Comparison of ENCODE assay signal across 8 cellular contexts in genomic region chr6:26045046-26045938, GRCh38. TPM values are rescaled to one million over a fixed set of nuclear protein-coding genes. Genes with fewer than 3 reads are reported as not detected.
DNase-seq lines count a peak whose midpoint lies in the region; ATAC-seq and TF ChIP-seq lines count a peak whose summit lies in the region.

No MANE protein-coding gene starts in this region.

- no peaks in the 10 kb centered on the region for H3K36me3 Mint-ChIP-seq in activated T-helper 2 cell treated with anti-CD3 and anti-CD28 coated beads, Interferon-gamma antibody, Interleukin-2, Interleukin-4, amounts not matched to agents 10 μg/mL and 5 μg/mL and 100 μg/mL, durations not matched to agents 14 hours and 24 hours and 36 hours (ENCODE audit: low read depth)

- no peaks in the 10 kb centered on the region for H3K27me3 ChIP-seq in neuronal stem cell (ENCODE audit: control insufficient read depth in 3 of 3, insufficient read depth in 3 of 3, low read depth in 1 of 3, low read length in 3 of 3)

- no peak overlapping the region for H2AK5ac ChIP-seq in neuronal stem cell (ENCODE audit: low read depth, low read length)

- WGBS in neuronal stem cell (ENCODE audit: extremely low coverage in 2 of 2, insufficient read length in 2 of 2, insufficient replicate concordance in 1 of 2), 2 donors, result no CpG with 5 or more reads among the region's 48 CpGs

- H3K23ac ChIP-seq in neuronal stem cell (ENCODE audit: low read depth, low read length, poor library complexity), result no peak overlapping the region

- H4K20me1 ChIP-seq in OCI-LY7 (ENCODE audit: insufficient read depth, low read length), result no peaks in the 10 kb centered on the region

- no peaks in the 10 kb centered on the region for H3K9me2 ChIP-seq in OCI-LY7 (ENCODE audit: insufficient read depth, low read length)

- H3K14ac ChIP-seq in neuronal stem cell (ENCODE audit: low read length), result no peak overlapping the region

- peak; percentile 81 for DNase-seq in AG09309 (ENCODE audit: low read depth)
- DNase-seq in OCI-LY7 (ENCODE audit: low spot score), result peak; percentile 97
- peak; percentile 81 for DNase-seq in activated T-helper 2 cell treated with anti-CD3 and anti-CD28 coated beads, Interferon-gamma antibody, Interleukin-2, Interleukin-4, amounts not matched to agents 10 μg/mL and 5 μg/mL and 100 μg/mL, durations not matched to agents 14 hours and 24 hours and 36 hours (ENCODE audit: low spot score)
- DNase-seq in fibroblast of peridontal ligament (ENCODE audit: extremely low read depth), result peak; percentile 96
- DNase-seq in neuronal stem cell (ENCODE audit: low spot score), result peak; percentile 80
- DNase-seq in ureter (ENCODE audit: low spot score), result peak; percentile 91

- intact Hi-C loops in OCI-LY7 (cut with micrococcal nuclease; ENCODE audit: unreplicated experiment), result loop anchor here (5.0 kb wide), 1 partner anchor 1847 kb away; a partner anchor contains a TSS
- intact Hi-C loops in activated T-helper 2 cell treated with anti-CD3 and anti-CD28 coated beads, Interferon-gamma antibody, Interleukin-2, Interleukin-4, amounts not matched to agents 10 μg/mL and 5 μg/mL and 100 μg/mL, durations not matched to agents 14 hours and 24 hours and 36 hours (cut with micrococcal nuclease), result loop anchor here (1.0 kb wide), 1 partner anchor 10 kb away; no protein-coding TSS in a partner anchor

- peak overlapping the region; percentile 90 for H2BK5ac ChIP-seq in neuronal stem cell (ENCODE audit: low read length)

- H3K27ac ChIP-seq in OCI-LY7 (ENCODE audit: low read depth, low read length, poor library complexity, severe bottlenecking) (peak overlapping the region; percentile 99), neuronal stem cell (replicated peaks; ENCODE audit: low read length) (peak overlapping the region; percentile 73)

- peaks cover 39% of the 10 kb centered on the region for H3K4me1 Mint-ChIP-seq in activated T-helper 2 cell treated with anti-CD3 and anti-CD28 coated beads, Interferon-gamma antibody, Interleukin-2, Interleukin-4, amounts not matched to agents 10 μg/mL and 5 μg/mL and 100 μg/mL, durations not matched to agents 14 hours and 24 hours and 36 hours (ENCODE audit: low read depth)

- peak overlapping the region; percentile 42 for H3K18ac ChIP-seq in neuronal stem cell (ENCODE audit: low read length)

- H3K79me2 ChIP-seq in OCI-LY7 (ENCODE audit: insufficient read depth, low read depth, low read length), result no peaks in the 10 kb centered on the region

- H2BK12ac ChIP-seq in neuronal stem cell (ENCODE audit: low read length), result no peak overlapping the region

- H3K36me3 ChIP-seq in OCI-LY7 (ENCODE audit: insufficient read depth, low read length) (no peaks in the 10 kb centered on the region), neuronal stem cell (replicated peaks in 1 of 2; ENCODE audit: control insufficient read depth in 2 of 2, insufficient read depth in 2 of 2, low read length in 2 of 2) (no peaks in the 10 kb centered on the region)

- H2AFZ ChIP-seq in OCI-LY7 (ENCODE audit: low read length) (no peak overlapping the region), neuronal stem cell (ENCODE audit: low read length) (no peak overlapping the region)

- peak overlapping the region; percentile 52 for H3K4me3 ChIP-seq in AG09309 (ENCODE audit: control insufficient read depth, low read depth, low read length)
- H3K4me3 ChIP-seq in OCI-LY7 (ENCODE audit: low read depth, low read length, poor library complexity, severe bottlenecking), result peak overlapping the region; percentile 67
- H3K4me3 ChIP-seq in neuronal stem cell (ENCODE audit: low read length in 2 of 2), result peak overlapping the region; percentile 41 to 88

- POLR2A ChIA-PET in OCI-LY7 (lab: Charles Lee), result interaction anchor here (0.6 to 16.1 kb wide), 35 partner anchors 8 to 1848 kb away, joined by 3 to 793 read pairs (median 5); a partner anchor contains a TSS

- no peak overlapping the region for H4K8ac ChIP-seq in neuronal stem cell (ENCODE audit: low read depth, low read length)

- H3K9ac ChIP-seq in neuronal stem cell (ENCODE audit: low read depth, low read length, poor library complexity), result peak overlapping the region; percentile 26

- ATAC-seq in GM19023 (IDR thresholded peaks at IDR 0.05; ENCODE audit: unreplicated experiment) (peak; percentile 54), HG03280 (IDR thresholded peaks at IDR 0.05; ENCODE audit: unreplicated experiment) (peak; percentile 48)

- TSS peak; percentile 99 for BruUV-seq in OCI-LY7 (replicated peaks; lab: Mats Ljungman, UMichigan)

- H3K4me2 ChIP-seq in OCI-LY7 (ENCODE audit: low read length) (peak overlapping the region; percentile 85), neuronal stem cell (ENCODE audit: insufficient read depth, low read length, poor library complexity, severe bottlenecking) (peak overlapping the region; percentile 48)

- no peak overlapping the region for H3K4ac ChIP-seq in neuronal stem cell (ENCODE audit: low read length)

- no peaks in the 10 kb centered on the region for H3K9me3 Mint-ChIP-seq in activated T-helper 2 cell treated with anti-CD3 and anti-CD28 coated beads, Interferon-gamma antibody, Interleukin-2, Interleukin-4, amounts not matched to agents 10 μg/mL and 5 μg/mL and 100 μg/mL, durations not matched to agents 14 hours and 24 hours and 36 hours

- no peaks in the 10 kb centered on the region for H3K79me1 ChIP-seq in neuronal stem cell (ENCODE audit: low read depth, low read length)

- no peaks in the 10 kb centered on the region for H3K27me3 Mint-ChIP-seq in activated T-helper 2 cell treated with anti-CD3 and anti-CD28 coated beads, Interferon-gamma antibody, Interleukin-2, Interleukin-4, amounts not matched to agents 10 μg/mL and 5 μg/mL and 100 μg/mL, durations not matched to agents 14 hours and 24 hours and 36 hours (ENCODE audit: low read depth)

- peaks cover 66% of the 10 kb centered on the region for H3K4me1 ChIP-seq in OCI-LY7 (ENCODE audit: insufficient read depth, low read length, poor library complexity, severe bottlenecking)
- H3K4me1 ChIP-seq in neuronal stem cell (ENCODE audit: control insufficient read depth in 2 of 2, insufficient read depth in 1 of 2, low read depth in 1 of 2, low read length in 2 of 2), result peaks cover 0 to 3% of the 10 kb centered on the region in 2 donors

- no peak overlapping the region for H2BK120ac ChIP-seq in neuronal stem cell (ENCODE audit: low read depth, low read length)

- no peaks in the 10 kb centered on the region for H3K9me3 ChIP-seq in OCI-LY7 (ENCODE audit: low read length)
- peaks cover 0 to 7% of the 10 kb centered on the region in 2 donors for H3K9me3 ChIP-seq in neuronal stem cell (replicated peaks in 1 of 2; ENCODE audit: control insufficient read depth in 2 of 2, insufficient read depth in 1 of 2, low read depth in 1 of 2, low read length in 2 of 2)

- peak overlapping the region; percentile 99 for H3K27ac Mint-ChIP-seq in activated T-helper 2 cell treated with anti-CD3 and anti-CD28 coated beads, Interferon-gamma antibody, Interleukin-2, Interleukin-4, amounts not matched to agents 10 μg/mL and 5 μg/mL and 100 μg/mL, durations not matched to agents 14 hours and 24 hours and 36 hours

- H4K91ac ChIP-seq in neuronal stem cell (ENCODE audit: low read depth, low read length, poor library complexity), result no peak overlapping the region

- no peak for TF ChIP-seq CTCF in AG09309 (IDR thresholded peaks at IDR 0.05; ENCODE audit: control insufficient read depth, insufficient read depth, low read depth, low read length, missing control alignments)
- peak; percentile 54 for TF ChIP-seq CTCF in OCI-LY7 (conservative IDR thresholded peaks at IDR 0.05; ENCODE audit: low read length)

- CTCF ChIA-PET in OCI-LY7 (lab: Charles Lee; ENCODE audit: unreplicated experiment), result interaction anchor here (0.6 kb wide), 1 partner anchor 112 kb away, joined by 3 read pairs; no protein-coding TSS in a partner anchor

- peak overlapping the region; percentile 81 for H3K4me3 Mint-ChIP-seq in activated T-helper 2 cell treated with anti-CD3 and anti-CD28 coated beads, Interferon-gamma antibody, Interleukin-2, Interleukin-4, amounts not matched to agents 10 μg/mL and 5 μg/mL and 100 μg/mL, durations not matched to agents 14 hours and 24 hours and 36 hours (ENCODE audit: low read depth)

- no peak overlapping the region for H2BK15ac ChIP-seq in neuronal stem cell (ENCODE audit: low read length)

RNA-seq across cellular contexts. Expression of gene HFE, which starts 41.9 kb away (rescaled TPM):
- total RNA-seq in OCI-LY7 (2014; rRNA removed; shearing (Covaris generic)), result 0.18 and 0.69 TPM in 2 replicates
- total RNA-seq in OCI-LY7 (2022), result 0.57 and 0.72 TPM in 2 replicates
- 0.32 and 0.39 TPM in 2 replicates for total RNA-seq in activated T-helper 2 cell treated with anti-CD3 and anti-CD28 coated beads, Interferon-gamma antibody, Interleukin-2, Interleukin-4, amounts not matched to agents 10 μg/mL and 5 μg/mL and 100 μg/mL, durations not matched to agents 14 hours and 24 hours and 36 hours
- 0.54 TPM for polyA plus RNA-seq in neuronal stem cell (2013, experiment 1 of 2)
- polyA plus RNA-seq in neuronal stem cell (2013, experiment 2 of 2), result 0.35 TPM
- 14.8 TPM for total RNA-seq in ureter

Comparison
In these comparisons a context has a peak if more than half of its experiments do, and no peak if none do; other contexts are left out.
1. Peak in every context shown above with its lines: DNase-seq, ATAC-seq, H3K4me3 ChIP-seq and H3K27ac ChIP-seq.